In genomic region chr16:24255446-24256352, GRCh38 we compare ENCODE assay signal across 9 cellular contexts. TPM values are rescaled to one million over a fixed set of nuclear protein-coding genes. Genes with fewer than 3 reads are reported as not detected.
DNase-seq lines count a peak whose midpoint lies in the region; ATAC-seq, FAIRE-seq and TF ChIP-seq lines count a peak whose summit lies in the region.
"Had no signal": no experiment of that assay in that cellular context is flagged by ENCODE, and none has a peak within 500 bp of the region (broad histone marks: within the 10 kb centered on the region; RNA-seq: fewer than 3 reads in every experiment).

TSS of gene CACNG3 (plus strand) at chr16:24256335. CDS start at chr16:24256755, 420 bp downstream.

- CTCF ChIA-PET in HCT116 (lab: Charles Lee), result interaction anchor here (1.1 to 3.7 kb wide), 4 partner anchors 10 to 249 kb away, joined by 4 to 39 read pairs (median 6); no protein-coding TSS in a partner anchor
- CTCF ChIA-PET in K562 (lab: Yijun Ruan, JAX; ENCODE audit: low intra/inter-chr PET ratio), result interaction anchor here (0.5 to 1.1 kb wide), 2 partner anchors 9 to 210 kb away, joined by 3 to 5 read pairs; no protein-coding TSS in a partner anchor

- ATAC-seq in HCT116 (no peak), K562 (peak; percentile 98), left colon (no peak), GM19035 (IDR thresholded peaks at IDR 0.05; ENCODE audit: unreplicated experiment) (no peak)
- ATAC-seq: Panc1 had no signal

- H3K9me1 ChIP-seq in K562 (ENCODE audit: control insufficient read depth, insufficient read depth, low read length), result no peaks in the 10 kb centered on the region

- BruUV-seq in HCT116 (replicated peaks; lab: Mats Ljungman, UMichigan) (no TSS peak), K562 (replicated peaks; lab: Mats Ljungman, UMichigan) (no TSS peak)

- no peaks in the 10 kb centered on the region for H4K20me1 ChIP-seq in HCT116 (ENCODE audit: insufficient read depth)
- 0 out of 2 replicates have a peak, but pooled peaks cover 4% of the 10 kb centered on the region for H4K20me1 ChIP-seq in K562 (replicated peaks; ENCODE audit: control insufficient read depth, insufficient read depth, low read length)

- TF ChIP-seq RAD21 in HCT116 (IDR thresholded peaks at IDR 0.05; ENCODE audit: low read depth) (no peak), K562 (CRISPR knock-in tag; conservative IDR thresholded peaks at IDR 0.05 in 1 of 2, IDR thresholded peaks at IDR 0.05 in 1 of 2) (no peak)

- H3K9me2 ChIP-seq in HCT116 (ENCODE audit: insufficient read depth), result no peaks in the 10 kb centered on the region

- H3K9me3 ChIP-seq in HCT116 (ENCODE audit: control insufficient read depth in 1 of 2, insufficient read depth in 1 of 2, low read depth in 1 of 2, low read length in 2 of 2), result no peaks in the 10 kb centered on the region
- no peaks in the 10 kb centered on the region for H3K9me3 ChIP-seq in K562 (replicated peaks; ENCODE audit: control insufficient read depth, insufficient read depth, low read depth, low read length)

- in situ Hi-C loops in K562 (cut with MboI), result loop anchor here (10.0 kb wide), 1 partner anchor 521 kb away; no protein-coding TSS in a partner anchor

- H3K4me3 ChIP-seq in HCT116 (replicated peaks in 1 of 2; ENCODE audit: low read depth in 1 of 2, low read length in 2 of 2), result no peak within 1 kb of the TSS
- no peak within 1 kb of the TSS for H3K4me3 ChIP-seq in K562

- 34% methylated on average over 27 of the region's 55 CpGs for WGBS in K562 (ENCODE audit: insufficient coverage, low coverage, missing lambda C conversion rate)

- TF ChIP-seq POLR2A in HCT116 (IDR thresholded peaks at IDR 0.05; ENCODE audit: borderline replicate concordance, extremely low read depth, insufficient read depth, insufficient read length), result no peak
- no peak for TF ChIP-seq POLR2A in K562 (conservative IDR thresholded peaks at IDR 0.05)

- no peak within 1 kb of the TSS for H3K9ac ChIP-seq in HCT116 (ENCODE audit: low read length)
- no peak within 1 kb of the TSS for H3K9ac ChIP-seq in K562 (ENCODE audit: insufficient read depth in 1 of 2, low read depth in 2 of 2, low read length in 2 of 2)

- H3K27ac ChIP-seq in HCT116 (ENCODE audit: low read depth, low read length) (no peak within 1 kb of the TSS), K562 (ENCODE audit: extremely low read depth, low read depth, low read length) (no peak within 1 kb of the TSS)

- H3K4me1 ChIP-seq in HCT116 (ENCODE audit: control insufficient read depth in 1 of 2, insufficient read depth in 2 of 2, low read length in 2 of 2) (no peaks in the 10 kb centered on the region), K562 (replicated peaks in 1 of 2; ENCODE audit: control insufficient read depth in 2 of 2, insufficient read depth in 2 of 2, low read length in 2 of 2) (peaks cover 0 to 8% of the 10 kb centered on the region in 2 experiments; a peak in 1 of 5 replicates)

- H3K27me3 ChIP-seq in HCT116 (ENCODE audit: insufficient read depth, low read length) (0 out of 2 replicates have a peak, but pooled peaks cover 8% of the 10 kb centered on the region), K562 (ENCODE audit: control insufficient read depth in 2 of 2, insufficient read depth in 2 of 2, low read length in 2 of 2) (peaks cover 5 to 15% of the 10 kb centered on the region in 2 experiments; a peak in 2 of 5 replicates)

- POLR2A ChIA-PET in HCT116 (lab: Charles Lee), result no interaction called here
- POLR2A ChIA-PET in K562 (lab: Yijun Ruan, JAX), result interaction anchor here (0.6 kb wide), 4 partner anchors 40 to 418 kb away, joined by 3 read pairs; no protein-coding TSS in a partner anchor

- H3K36me3 ChIP-seq in HCT116 (ENCODE audit: control insufficient read depth in 1 of 2, insufficient read depth in 2 of 2, low read length in 2 of 2) (no peaks in the 10 kb centered on the region), K562 (ENCODE audit: control insufficient read depth, insufficient read depth, low read length) (no peaks in the 10 kb centered on the region)

- H3K4me2 ChIP-seq in HCT116 (ENCODE audit: low read length), result no peak within 1 kb of the TSS
- no peak within 1 kb of the TSS for H3K4me2 ChIP-seq in K562 (ENCODE audit: insufficient read depth, low read length)

- TF ChIP-seq CTCF in HCT116 (IDR thresholded peaks at IDR 0.05 in 2 of 3, conservative IDR thresholded peaks at IDR 0.05 in 1 of 3; ENCODE audit: borderline replicate concordance in 1 of 3, insufficient read depth in 1 of 3, low read depth in 2 of 3, low read length in 2 of 3) (no peak), K562 (IDR thresholded peaks at IDR 0.05 in 2 of 3, conservative IDR thresholded peaks at IDR 0.05 in 1 of 3; ENCODE audit: insufficient read depth in 2 of 3, low read depth in 1 of 3, low read length in 3 of 3) (no peak)

- H3K79me2 ChIP-seq in HCT116 (ENCODE audit: insufficient read depth, low read length) (no peaks in the 10 kb centered on the region), K562 (ENCODE audit: control insufficient read depth, insufficient read depth, low read length) (no peaks in the 10 kb centered on the region)

- H2AFZ ChIP-seq in HCT116 (ENCODE audit: low read depth, low read length, poor library complexity, severe bottlenecking) (no peak within 1 kb of the TSS), K562 (ENCODE audit: low read depth, low read length) (no peak within 1 kb of the TSS)

- RAD21 ChIA-PET in HCT116 (lab: Charles Lee; ENCODE audit: low non-redundant PET in 1 of 2, low total read pairs in 2 of 2, uncharacterized antibody in 2 of 2, unreplicated experiment in 2 of 2), result no interaction called here

- no peak for DNase-seq in HCT116 (ENCODE audit: low read depth, low spot score)
- DNase-seq in T-helper 1 cell, result peak in 3 of 5 donors; percentile 30 to 51 (median 45)
- DNase-seq in K562 (ENCODE audit: extremely low read depth in 1 of 4, low spot score in 3 of 4), result peak; percentile 83 to 89 (median 86)
- peak; percentile 27 to 43 for DNase-seq in left colon
- peak; percentile 45 for DNase-seq in stimulated activated CD8-positive, alpha-beta memory T cell treated with anti-CD3 and anti-CD28 coated beads, Interleukin-4, amount 100 ng/mL, for 24 hours (ENCODE audit: low read depth)
- no peak for DNase-seq in NCI-H1105 treated with DMSO at 0.1 percent for 48 hours (lab: John Stamatoyannopoulos, UW)
- DNase-seq in NCI-H526 treated with DMSO at 0.1 percent for 48 hours (lab: John Stamatoyannopoulos, UW), result no peak

- intact Hi-C loops in HCT116 (cut with micrococcal nuclease) (loop anchor here (10.0 kb wide), 1 partner anchor 181 kb away; no protein-coding TSS in a partner anchor), K562 (cut with micrococcal nuclease) (loop anchor here (10.0 kb wide), 1 partner anchor 521 kb away; no protein-coding TSS in a partner anchor), left colon (cut with DNase I, micrococcal nuclease) (loop anchor here in 1 of 2 donors (10.0 kb wide), 1 partner anchor 211 kb away; no protein-coding TSS in a partner anchor)

- FAIRE-seq in K562 (lab: Jason Lieb, UNC), result peak; percentile 85

- no peak for TF ChIP-seq EP300 in K562 (IDR thresholded peaks at IDR 0.05; ENCODE audit: low read length)

TF ChIP-seq in K562, 482 proteins besides CTCF, POLR2A, EP300 and RAD21 (continues in another document):
- TF ChIP-seq BRCA1 (IDR thresholded peaks at IDR 0.05) (no peak), BRCA1 (CRISPR knock-in tag; IDR thresholded peaks at IDR 0.05) (no peak), AFF4 (CRISPR knock-in tag; IDR thresholded peaks at IDR 0.05) (peak; percentile 50; the same call in 1 of the 2 replicates)

RNA-seq across cellular contexts. Expression of gene CACNG3, which starts in this region (rescaled TPM):
- total RNA-seq in HCT116 (2021; ENCODE audit: unreplicated experiment), result not detected
- polyA plus RNA-seq in HCT116 (2012), result not detected in 2 replicates
- total RNA-seq in K562 (2011; cell fraction: chromatin; rRNA removed; ENCODE audit: low replicate concordance), result not detected in 2 replicates
- total RNA-seq in K562 (2011; cell fraction: nucleolus; rRNA removed), result not detected in 2 replicates
- total RNA-seq in K562 (2011; cell fraction: nucleoplasm; rRNA removed), result not detected in 2 replicates
- total RNA-seq in K562 (2014; rRNA removed), result not detected in 2 replicates
- not detected in 2 replicates for total RNA-seq in K562 (2014; rRNA removed; fragmentation: Illumina TruSeq; extraction: Trizol)
- total RNA-seq in K562 (2015; rRNA removed; fragmentation: Illumina TruSeq; extraction: Trizol), result not detected in 2 replicates
- total RNA-seq in K562 (2021), result not detected in 2 replicates
- not detected in 2 replicates for polyA plus RNA-seq in K562 (2011; rRNA removed)
- polyA plus RNA-seq in K562 (2011; cell fraction: cytosol; rRNA removed), result not detected in 2 replicates
- not detected in 2 replicates for polyA plus RNA-seq in K562 (2011; cell fraction: nucleus; rRNA removed)
- polyA plus RNA-seq in K562 (2012), result not detected in 2 replicates
- not detected in 2 replicates for polyA plus RNA-seq in K562 (2014; fragmentation: Illumina TruSeq; extraction: Trizol)
- not detected for polyA plus RNA-seq in K562 (2014; fragmentation: Nextera tagmentation; extraction: Ambion mirVana)
- not detected in 2 replicates for polyA plus RNA-seq in K562 (2014; rRNA removed)
- not detected in 2 replicates for polyA minus RNA-seq in K562 (2011; rRNA and poly(A)+ RNA removed)
- polyA minus RNA-seq in K562 (2011; cell fraction: cytosol; rRNA and poly(A)+ RNA removed), result not detected in 2 replicates
- polyA minus RNA-seq in K562 (2011; cell fraction: nucleus; rRNA and poly(A)+ RNA removed), result not detected in 2 replicates
- not detected for total RNA-seq in left colon

Comparison
In these comparisons a context has a peak if more than half of its experiments do, and no peak if none do; other contexts are left out.
1. Peak in DNase-seq and ATAC-seq in K562; RNA of the gene not detected or under 1 TPM.
2. Peak in DNase-seq in left colon; RNA of the gene not detected or under 1 TPM.
3. DNase-seq: peak in T-helper 1 cell (3 of 5) and stimulated activated CD8-positive, alpha-beta memory T cell treated with anti-CD3 and anti-CD28 coated beads, Interleukin-4, amount 100 ng/mL, for 24 hours (single experiment); none in HCT116 (single experiment), NCI-H1105 treated with DMSO at 0.1 percent for 48 hours (single experiment) and NCI-H526 treated with DMSO at 0.1 percent for 48 hours (single experiment).
4. Of the 22 proteins assayed by ChIP-seq in both K562 and HCT116: peak only in K562: EGR1, FOSL1, MAX, SP1, ZBTB33 and ZFX; only in HCT116: none; in both: REST; in neither: 12; mixed calls (peak in some experiments, not most) for 3.